In genomic region chr2:230660294-230661060, GRCh38 we compare ENCODE assay signal across 8 cellular contexts. TPM values are rescaled to one million over a fixed set of nuclear protein-coding genes. Genes with fewer than 3 reads are reported as not detected.
A peak's percentile ranks its signal among the peaks of the same experiment; 100 is the strongest.
DNase-seq lines count a peak whose midpoint lies in the region; ATAC-seq and TF ChIP-seq lines count a peak whose summit lies in the region.

No MANE protein-coding gene starts in this region.

- H3K27me3 ChIP-seq in GM06990 (replicated peaks; ENCODE audit: control insufficient read depth, insufficient read depth, low read length) (no peaks in the 10 kb centered on the region), MG63 (no peaks in the 10 kb centered on the region)

- H3K9me3 ChIP-seq in MG63: no peaks in the 10 kb centered on the region

- TF ChIP-seq CTCF in GM06990 (IDR thresholded peaks at IDR 0.05; ENCODE audit: insufficient read depth, low read length, poor library complexity, severe bottlenecking) (no peak), MCF 10A (IDR thresholded peaks at IDR 0.05; ENCODE audit: unreplicated experiment) (no peak)

- no peaks in the 10 kb centered on the region for H3K36me3 Mint-ChIP-seq in MCF 10A (ENCODE audit: insufficient read depth, unreplicated experiment)

- no peaks in the 10 kb centered on the region for H3K27me3 Mint-ChIP-seq in MCF 10A (ENCODE audit: insufficient read depth, unreplicated experiment)

- DNase-seq in GM06990 (ENCODE audit: extremely low read depth, insufficient read length): peak; percentile 70
- DNase-seq in SKM-1 (lab: John Stamatoyannopoulos, UW; ENCODE audit: unreplicated experiment): peak; percentile 88
- DNase-seq in dermis blood vessel endothelial cell: peak; percentile 28
- peak; percentile 71 for DNase-seq in pons (ENCODE audit: low spot score)
- DNase-seq in 8988T: no peak
- DNase-seq in MCF 10A (ENCODE audit: unreplicated experiment): no peak
- no peak for DNase-seq in MG63

- no peak overlapping the region for H3K4me3 Mint-ChIP-seq in MCF 10A (ENCODE audit: unreplicated experiment)

- H3K4me1 Mint-ChIP-seq in MCF 10A (ENCODE audit: insufficient read depth, unreplicated experiment): peaks cover 8% of the 10 kb centered on the region

- POLR2A ChIA-PET in MCF 10A (lab: Yijun Ruan, JAX): interaction anchor here (0.6 kb wide), 1 partner anchor 8 kb away, joined by 3 read pairs; no protein-coding TSS in a partner anchor

- H3K4me3 ChIP-seq in GM06990 (replicated peaks; ENCODE audit: low read depth, low read length): no peak overlapping the region; the same call in 1 of the 2 replicates
- no peak overlapping the region for H3K4me3 ChIP-seq in MG63

- no TSS peak for BruUV-seq in MCF 10A (replicated peaks; lab: Mats Ljungman, UMichigan)

- ATAC-seq in GM19328 (IDR thresholded peaks at IDR 0.05; ENCODE audit: unreplicated experiment): no peak

- H3K36me3 ChIP-seq in GM06990 (ENCODE audit: control insufficient read depth, insufficient read depth, low read length) (peaks cover 2% of the 10 kb centered on the region; the same call in 1 of the 2 replicates), MG63 (no peaks in the 10 kb centered on the region)

- H3K27ac Mint-ChIP-seq in MCF 10A (ENCODE audit: low read depth, unreplicated experiment): no peak overlapping the region

- intact Hi-C loops in MCF 10A (cut with micrococcal nuclease): no loop called here

- CTCF ChIA-PET in MCF 10A (lab: Yijun Ruan, JAX): no interaction called here

- no peaks in the 10 kb centered on the region for H3K9me3 Mint-ChIP-seq in MCF 10A (ENCODE audit: unreplicated experiment)

RNA-seq across cellular contexts. Expression of gene CAB39, which starts 52.2 kb away (rescaled TPM):
- 71.0 and 97.2 TPM in 2 replicates for total RNA-seq in dermis blood vessel endothelial cell
- 76.9 and 91.7 TPM in 2 replicates for total RNA-seq in MCF 10A (2022)
- total RNA-seq in MG63 (2014; rRNA removed; shearing (Covaris generic); ENCODE audit: low replicate concordance): 31.8 and 34.2 TPM in 2 replicates

Comparison
In these comparisons a context has a peak if more than half of its experiments do, and no peak if none do; other contexts are left out.
1. DNase-seq: peak in GM06990 (single experiment), SKM-1 (single experiment), dermis blood vessel endothelial cell (single experiment) and pons (single experiment); none in 8988T (single experiment), MCF 10A (single experiment) and MG63 (single experiment).